ENCODE assay signal across 16 cellular contexts in the genomic region with DNA sequence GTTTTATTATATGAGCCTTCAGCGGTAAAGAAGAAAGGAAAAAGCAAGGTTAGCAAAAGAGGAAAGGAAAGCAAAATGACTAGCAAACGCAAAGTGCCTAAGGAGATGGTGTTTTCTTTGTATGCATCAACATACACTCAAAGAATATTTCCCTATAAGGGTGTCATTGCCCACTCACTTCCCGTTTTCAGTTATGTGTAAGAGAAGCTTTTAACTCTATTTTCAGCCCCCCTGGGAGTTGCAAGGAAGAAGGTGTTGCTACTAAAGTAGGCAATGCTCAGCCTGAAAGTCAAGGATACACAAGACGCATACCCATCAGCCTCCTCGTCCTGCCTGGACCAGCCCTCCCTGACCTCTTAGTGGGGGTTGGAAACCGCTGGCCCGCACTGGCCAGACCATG.
DNase-seq lines count a peak whose midpoint lies in the region; ATAC-seq and TF ChIP-seq lines count a peak whose summit lies in the region.
"Had no signal": no experiment of that assay in that cellular context is flagged by ENCODE, and none has a peak within 500 bp of the region (broad histone marks: within the 10 kb centered on the region; RNA-seq: fewer than 3 reads in every experiment).

No MANE protein-coding gene starts in this region.

- no peak overlapping the region for H3K4me3 Mint-ChIP-seq in T-helper 17 cell
- H3K4me3 Mint-ChIP-seq in glutamatergic neuron (ENCODE audit: unreplicated experiment): no peak overlapping the region
- H3K4me3 Mint-ChIP-seq: activated naive CD8-positive, alpha-beta T cell treated with anti-CD3 and anti-CD28 coated beads for 36 hours; dendritic cell treated with granulocyte-macrophage colony-stimulating factor and Interleukin-4, amounts not matched to agents 40 ng/mL and 50 ng/mL, for 4 days had no signal

- no peaks in the 10 kb centered on the region for H3K9me3 Mint-ChIP-seq in glutamatergic neuron (ENCODE audit: unreplicated experiment)
- H3K9me3 Mint-ChIP-seq: activated naive CD8-positive, alpha-beta T cell treated with anti-CD3 and anti-CD28 coated beads for 36 hours had no signal

- TF ChIP-seq CTCF in GM20000 (IDR thresholded peaks at IDR 0.05; ENCODE audit: extremely low read depth, missing control alignments) (no peak), glutamatergic neuron (IDR thresholded peaks at IDR 0.05; ENCODE audit: partially characterized antibody, unreplicated experiment) (no peak)

- no peaks in the 10 kb centered on the region for H3K9me3 ChIP-seq in T-helper 17 cell (ENCODE audit: control insufficient read depth, low read length, poor library complexity, severe bottlenecking)
- H3K9me3 ChIP-seq: gastrocnemius medialis had no signal

- H3K27me3 Mint-ChIP-seq in T-helper 17 cell: no peaks in the 10 kb centered on the region
- no peaks in the 10 kb centered on the region for H3K27me3 Mint-ChIP-seq in glutamatergic neuron (ENCODE audit: unreplicated experiment)
- H3K27me3 Mint-ChIP-seq: activated naive CD8-positive, alpha-beta T cell treated with anti-CD3 and anti-CD28 coated beads for 36 hours had no signal

- DNase-seq in GM20000 (ENCODE audit: low spot score) (peak; percentile 17), MV-4-11 (lab: John Stamatoyannopoulos, UW) (peak; percentile 29), T-helper 17 cell (no peak), kidney tubule cell (ENCODE audit: low spot score) (no peak), glutamatergic neuron (no peak), DMS79 treated with DMSO at 0.1 percent for 48 hours (lab: John Stamatoyannopoulos, UW) (no peak)
- DNase-seq: activated naive CD8-positive, alpha-beta T cell treated with anti-CD3 and anti-CD28 coated beads for 36 hours; gastrocnemius medialis; GDM1; NCI-H510A treated with DMSO at 0.1 percent for 48 hours; occipital lobe; stimulated activated naive CD4-positive, alpha-beta T cell treated with Interleukin-2 at 50 U/mL for 16 hours had no signal

- H3K27ac Mint-ChIP-seq in T-helper 17 cell (no peak overlapping the region), glutamatergic neuron (ENCODE audit: unreplicated experiment) (no peak overlapping the region)
- H3K27ac Mint-ChIP-seq: activated naive CD8-positive, alpha-beta T cell treated with anti-CD3 and anti-CD28 coated beads for 36 hours; dendritic cell treated with granulocyte-macrophage colony-stimulating factor and Interleukin-4, amounts not matched to agents 40 ng/mL and 50 ng/mL, for 4 days had no signal

- ATAC-seq in GM18502 (IDR thresholded peaks at IDR 0.05; ENCODE audit: poor library complexity, unreplicated experiment): peak; percentile 83
- peak; percentile 63 for ATAC-seq in HG03045 (IDR thresholded peaks at IDR 0.05; ENCODE audit: unreplicated experiment)
- no peak for ATAC-seq in T-helper 17 cell
- ATAC-seq: gastrocnemius medialis, left lobe of liver had no signal

- H3K4me1 Mint-ChIP-seq in T-helper 17 cell (no peaks in the 10 kb centered on the region), glutamatergic neuron (ENCODE audit: low read depth, unreplicated experiment) (peaks cover 2% of the 10 kb centered on the region)
- H3K4me1 Mint-ChIP-seq: activated naive CD8-positive, alpha-beta T cell treated with anti-CD3 and anti-CD28 coated beads for 36 hours had no signal

- no peaks in the 10 kb centered on the region for H3K36me3 Mint-ChIP-seq in T-helper 17 cell (ENCODE audit: low read depth)
- peaks cover 5% of the 10 kb centered on the region for H3K36me3 Mint-ChIP-seq in glutamatergic neuron (ENCODE audit: unreplicated experiment)
- H3K36me3 Mint-ChIP-seq: activated naive CD8-positive, alpha-beta T cell treated with anti-CD3 and anti-CD28 coated beads for 36 hours had no signal

Comparison
In these comparisons a context has a peak if more than half of its experiments do, and no peak if none do; other contexts are left out.
1. DNase-seq: peak in GM20000 (single experiment) and MV-4-11 (single experiment); none in T-helper 17 cell (0 of 3), kidney tubule cell (single experiment), glutamatergic neuron (single experiment) and DMS79 treated with DMSO at 0.1 percent for 48 hours (single experiment).